In the genomic region with DNA sequence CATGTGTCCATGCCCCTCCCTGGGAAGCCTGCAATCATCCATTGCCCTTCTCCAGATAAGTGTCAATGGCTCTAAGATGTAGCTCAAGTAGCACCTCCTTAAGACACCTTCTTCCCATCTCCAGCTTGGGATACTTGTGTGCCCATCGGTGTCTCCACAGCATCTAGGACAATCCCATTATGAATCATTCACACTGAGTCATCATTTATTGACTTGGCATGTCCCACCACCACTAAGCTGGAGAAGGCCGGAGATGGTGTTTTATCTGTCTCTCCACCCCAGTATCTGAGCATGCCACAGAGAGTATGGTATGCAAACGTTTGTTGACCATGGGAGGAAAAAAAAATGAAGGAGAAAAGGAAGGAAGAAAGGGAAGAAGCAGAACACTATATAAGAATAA, we compare ENCODE assay signal across 17 cellular contexts.
DNase-seq lines count a peak whose midpoint lies in the region; ATAC-seq, FAIRE-seq and TF ChIP-seq lines count a peak whose summit lies in the region.
"Had no signal": no experiment of that assay in that cellular context is flagged by ENCODE, and none has a peak within 500 bp of the region (broad histone marks: within the 10 kb centered on the region; RNA-seq: fewer than 3 reads in every experiment).

No MANE protein-coding gene starts in this region.

- H3K4me2 ChIP-seq in PC-3 (ENCODE audit: low read length) = no peak overlapping the region
- no peak overlapping the region for H3K4me2 ChIP-seq in OCI-LY7 (ENCODE audit: low read length)

- H3F3A ChIP-seq in PC-3 (ENCODE audit: low read length, unreplicated experiment) = no peaks in the 10 kb centered on the region

- intact Hi-C loops in left ventricle myocardium inferior (cut with micrococcal nuclease) (no loop called here), right cardiac atrium (cut with DNase I) (no loop called here), PC-3 (cut with micrococcal nuclease) (no loop called here), OCI-LY7 (cut with micrococcal nuclease; ENCODE audit: unreplicated experiment) (no loop called here)

- BruUV-seq in PC-3 (replicated peaks; lab: Mats Ljungman, UMichigan) (no TSS peak), OCI-LY7 (replicated peaks; lab: Mats Ljungman, UMichigan) (no TSS peak)

- 47% methylated on average over 3 of the region's 3 CpGs for WGBS in right cardiac atrium

- H3K9me3 ChIP-seq in left ventricle myocardium inferior (replicated peaks) (no peaks in the 10 kb centered on the region), right cardiac atrium (ENCODE audit: control insufficient read depth, low read length) (no peaks in the 10 kb centered on the region), PC-3 (ENCODE audit: low read length) (no peaks in the 10 kb centered on the region), OCI-LY7 (ENCODE audit: low read length) (no peaks in the 10 kb centered on the region)
- H3K9me3 ChIP-seq: Caco-2, HAP-1 had no signal

- CTCF ChIA-PET in PC-3 (lab: Charles Lee) (no interaction called here), OCI-LY7 (lab: Charles Lee; ENCODE audit: unreplicated experiment) (no interaction called here)

- POLR2A ChIA-PET in PC-3 (lab: Charles Lee; ENCODE audit: unreplicated experiment) = no interaction called here
- POLR2A ChIA-PET in OCI-LY7 (lab: Charles Lee) = interaction anchor here (0.7 kb wide), 1 partner anchor 14 kb away, joined by 3 read pairs; no protein-coding TSS in a partner anchor

- no peaks in the 10 kb centered on the region for H3K79me2 ChIP-seq in PC-3 (ENCODE audit: low read length)
- H3K79me2 ChIP-seq in OCI-LY7 (ENCODE audit: insufficient read depth, low read depth, low read length) = no peaks in the 10 kb centered on the region

- H3K4me1 ChIP-seq in left ventricle myocardium inferior (no peaks in the 10 kb centered on the region), right cardiac atrium (ENCODE audit: control insufficient read depth, insufficient read depth, low read length) (no peaks in the 10 kb centered on the region), PC-3 (ENCODE audit: insufficient read depth, low read length) (no peaks in the 10 kb centered on the region), OCI-LY7 (ENCODE audit: insufficient read depth, low read length, poor library complexity, severe bottlenecking) (no peaks in the 10 kb centered on the region)
- H3K4me1 ChIP-seq: Caco-2, HAP-1 had no signal

- H2AFZ ChIP-seq in PC-3 (ENCODE audit: low read length) (no peak overlapping the region), OCI-LY7 (ENCODE audit: low read length) (no peak overlapping the region)

- TF ChIP-seq CTCF in left ventricle myocardium inferior (IDR thresholded peaks at IDR 0.05; ENCODE audit: borderline replicate concordance) (no peak), PC-3 (conservative IDR thresholded peaks at IDR 0.05; ENCODE audit: low read depth, low read length) (no peak), OCI-LY7 (conservative IDR thresholded peaks at IDR 0.05; ENCODE audit: low read length) (no peak)

- no peak for ATAC-seq in right cardiac atrium
- ATAC-seq in PC-3 = no peak

- H3K9ac ChIP-seq in PC-3 (ENCODE audit: low read length) = no peak overlapping the region

- H3K27ac ChIP-seq in left ventricle myocardium inferior (replicated peaks) (peak overlapping the region; percentile 22), right cardiac atrium (ENCODE audit: low read length) (no peak overlapping the region), PC-3 (ENCODE audit: low read length) (no peak overlapping the region), OCI-LY7 (ENCODE audit: low read depth, low read length, poor library complexity, severe bottlenecking) (no peak overlapping the region)

- H3K36me3 ChIP-seq in left ventricle myocardium inferior (no peaks in the 10 kb centered on the region), PC-3 (ENCODE audit: low read depth, low read length) (no peaks in the 10 kb centered on the region), OCI-LY7 (ENCODE audit: insufficient read depth, low read length) (no peaks in the 10 kb centered on the region)
- H3K36me3 ChIP-seq: HAP-1 had no signal

- H3K27me3 ChIP-seq in left ventricle myocardium inferior (ENCODE audit: low read depth) (peaks cover 5% of the 10 kb centered on the region), right cardiac atrium (ENCODE audit: control insufficient read depth, insufficient read depth) (no peaks in the 10 kb centered on the region), PC-3 (ENCODE audit: low read length) (no peaks in the 10 kb centered on the region)

- no peaks in the 10 kb centered on the region for H4K20me1 ChIP-seq in PC-3 (ENCODE audit: low read length)
- no peaks in the 10 kb centered on the region for H4K20me1 ChIP-seq in OCI-LY7 (ENCODE audit: insufficient read depth, low read length)

- DNase-seq in left ventricle myocardium inferior = no peak
- DNase-seq in right cardiac atrium = no peak
- DNase-seq in PC-3 = peak; percentile 3
- peak; percentile 6 for DNase-seq in urothelium cell line (ENCODE audit: low spot score)
- DNase-seq in COLO668 (lab: John Stamatoyannopoulos, UW; ENCODE audit: unreplicated experiment) = no peak
- DNase-seq in OCI-LY7 (ENCODE audit: low spot score) = no peak
- DNase-seq: 8988T; C1 segment of cervical spinal cord; Caco-2; CD4-positive, alpha-beta memory T cell; DMS153; DND-41; GOT3; HFFc6 had no signal

- H3K4me3 ChIP-seq in left ventricle myocardium inferior (no peak overlapping the region), right cardiac atrium (ENCODE audit: low read length) (no peak overlapping the region), PC-3 (ENCODE audit: low read length) (no peak overlapping the region), OCI-LY7 (ENCODE audit: low read depth, low read length, poor library complexity, severe bottlenecking) (no peak overlapping the region)
- H3K4me3 ChIP-seq: HAP-1 had no signal

- FAIRE-seq in urothelium cell line (lab: Jason Lieb, UNC) = no peak
- FAIRE-seq: G401.6, GM12892 had no signal

- H3K9me2 ChIP-seq in PC-3 (replicated peaks; ENCODE audit: low read length) (no peaks in the 10 kb centered on the region), OCI-LY7 (ENCODE audit: insufficient read depth, low read length) (no peaks in the 10 kb centered on the region)

Comparison
In these comparisons a context has a peak if more than half of its experiments do, and no peak if none do; other contexts are left out.
1. DNase-seq: peak in PC-3 (single experiment) and urothelium cell line (single experiment); none in left ventricle myocardium inferior (single experiment), right cardiac atrium (0 of 3), COLO668 (single experiment) and OCI-LY7 (single experiment).